Comparison of ENCODE assay signal across 8 cellular contexts in the genomic region with DNA sequence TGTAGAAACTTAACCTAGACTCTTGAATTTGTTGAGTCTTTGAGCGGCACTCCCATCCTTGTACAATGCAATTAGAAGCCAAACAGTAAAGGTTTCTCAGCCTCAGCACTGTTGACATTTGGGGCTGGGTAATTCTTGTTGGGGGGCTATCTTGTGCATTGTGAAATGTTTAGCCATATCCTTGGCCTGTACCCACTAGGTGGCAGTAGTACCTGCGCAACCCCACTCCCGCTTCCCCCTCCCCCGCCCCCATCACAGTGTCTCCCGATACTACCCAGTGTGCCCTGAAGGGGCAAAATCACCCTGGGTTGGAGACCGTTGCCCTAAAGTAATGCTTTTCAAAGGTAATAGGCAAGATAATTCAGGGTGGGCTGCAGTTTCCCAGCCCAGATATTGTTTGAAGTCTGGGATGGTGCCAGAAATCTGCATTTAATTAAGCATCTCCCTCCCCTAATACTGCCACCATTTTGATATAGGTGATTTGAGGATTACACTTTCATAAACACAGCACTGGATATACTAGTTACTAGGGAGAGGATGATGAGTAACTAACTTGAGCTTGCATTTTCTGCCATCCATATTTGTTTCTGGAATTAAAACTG. TPM values are rescaled to one million over a fixed set of nuclear protein-coding genes. Genes with fewer than 3 reads are reported as not detected.
DNase-seq lines count a peak whose midpoint lies in the region; ATAC-seq and TF ChIP-seq lines count a peak whose summit lies in the region.

No MANE protein-coding gene starts in this region.

- DNase-seq in DMS79 treated with DMSO at 0.1 percent for 48 hours (lab: John Stamatoyannopoulos, UW): peak; percentile 35
- no peak for DNase-seq in LNCaP clone FGC (ENCODE audit: low read depth)
- DNase-seq in SK-N-DZ (ENCODE audit: low spot score): peak; percentile 65
- peak; percentile 34 to 68 (median 50) for DNase-seq in activated naive CD4-positive, alpha-beta T cell (lab: John Stamatoyannopoulos, UW)
- DNase-seq in globus pallidus (ENCODE audit: low spot score): peak; percentile 28
- peak; percentile 27 for DNase-seq in pulmonary artery endothelial cell (ENCODE audit: low read depth, low spot score)
- no peak for DNase-seq in cortex of kidney (lab: John Stamatoyannopoulos, UW)

- peak; percentile 58 for TF ChIP-seq CTCF in LNCaP clone FGC (IDR thresholded peaks at IDR 0.05; ENCODE audit: control insufficient read depth, extremely low read depth, insufficient read depth)

- peak overlapping the region; percentile 92; the same call in 1 of the 2 replicates for H3K4me3 ChIP-seq in LNCaP clone FGC (ENCODE audit: low read depth, low read length)

- ATAC-seq in HG03159 (IDR thresholded peaks at IDR 0.05; ENCODE audit: unreplicated experiment): no peak

RNA-seq across cellular contexts. Expression of gene COX6A1, which starts 1.8 kb away (rescaled TPM):
- polyA plus RNA-seq in SK-N-DZ (2014; cell fraction: cytosol; rRNA removed): 999 and 1,038 TPM in 2 replicates
- polyA plus RNA-seq in SK-N-DZ (2014; cell fraction: nucleus; rRNA removed): 1,535 and 1,833 TPM in 2 replicates
- 293 and 438 TPM in 2 replicates for total RNA-seq in pulmonary artery endothelial cell

RNA-seq across cellular contexts. Expression of gene TRIAP1, which starts 6.4 kb away (rescaled TPM):
- polyA plus RNA-seq in SK-N-DZ (2014; cell fraction: cytosol; rRNA removed): 42.8 and 57.2 TPM in 2 replicates
- polyA plus RNA-seq in SK-N-DZ (2014; cell fraction: nucleus; rRNA removed): 20.8 and 32.6 TPM in 2 replicates
- total RNA-seq in pulmonary artery endothelial cell: 44.2 and 52.0 TPM in 2 replicates

RNA-seq across cellular contexts. Expression of gene GATC, which starts 6.5 kb away (rescaled TPM):
- 33.7 and 37.8 TPM in 2 replicates for polyA plus RNA-seq in SK-N-DZ (2014; cell fraction: cytosol; rRNA removed)
- polyA plus RNA-seq in SK-N-DZ (2014; cell fraction: nucleus; rRNA removed): 45.4 and 54.2 TPM in 2 replicates
- 24.7 and 28.5 TPM in 2 replicates for total RNA-seq in pulmonary artery endothelial cell

RNA-seq across cellular contexts. Expression of gene SRSF9, which starts 29.8 kb away (rescaled TPM):
- polyA plus RNA-seq in SK-N-DZ (2014; cell fraction: cytosol; rRNA removed): 312 and 347 TPM in 2 replicates
- polyA plus RNA-seq in SK-N-DZ (2014; cell fraction: nucleus; rRNA removed): 306 and 335 TPM in 2 replicates
- total RNA-seq in pulmonary artery endothelial cell: 311 and 390 TPM in 2 replicates

RNA-seq across cellular contexts. Expression of gene DYNLL1, which starts 56.2 kb away (rescaled TPM):
- 417 and 444 TPM in 2 replicates for polyA plus RNA-seq in SK-N-DZ (2014; cell fraction: cytosol; rRNA removed)
- 305 and 330 TPM in 2 replicates for polyA plus RNA-seq in SK-N-DZ (2014; cell fraction: nucleus; rRNA removed)
- total RNA-seq in pulmonary artery endothelial cell: 335 and 441 TPM in 2 replicates

Comparison
In these comparisons a context has a peak if more than half of its experiments do, and no peak if none do; other contexts are left out.
1. DNase-seq: peak in DMS79 treated with DMSO at 0.1 percent for 48 hours (single experiment), SK-N-DZ (single experiment), activated naive CD4-positive, alpha-beta T cell (4 of 4), globus pallidus (single experiment) and pulmonary artery endothelial cell (single experiment); none in LNCaP clone FGC (single experiment) and cortex of kidney (single experiment).